ENCODE assay signal across 25 cellular contexts in the genomic region with DNA sequence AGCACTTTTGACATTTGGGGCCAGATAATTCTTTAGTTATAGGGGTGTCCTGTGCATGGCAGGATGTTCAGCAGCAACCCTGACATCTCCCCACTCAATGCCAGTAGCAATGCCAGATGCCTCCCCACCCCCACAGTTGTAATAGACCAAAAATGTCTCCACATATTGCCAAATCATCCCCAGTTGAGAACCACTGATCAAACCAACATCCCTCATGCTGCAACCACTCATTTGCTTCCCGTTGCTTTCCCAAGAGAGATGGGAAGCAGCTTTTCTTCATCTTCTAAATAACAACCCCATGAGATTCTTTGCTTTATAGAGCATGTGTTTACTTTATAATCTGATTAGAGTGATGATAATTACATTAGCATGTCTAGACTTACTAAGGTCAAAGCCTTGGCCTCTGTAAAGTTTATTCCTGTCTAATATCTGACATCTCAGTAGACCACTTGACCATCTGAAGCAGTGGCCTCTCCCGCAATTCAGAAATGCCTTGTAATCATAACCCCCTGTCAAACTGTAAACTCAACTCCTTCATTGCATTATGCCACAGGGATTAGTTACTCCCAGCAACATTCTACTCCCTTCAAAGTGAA. TPM values are rescaled to one million over a fixed set of nuclear protein-coding genes. Genes with fewer than 3 reads are reported as not detected.
DNase-seq lines count a peak whose midpoint lies in the region; ATAC-seq, FAIRE-seq and TF ChIP-seq lines count a peak whose summit lies in the region.
"Had no signal": no experiment of that assay in that cellular context is flagged by ENCODE, and none has a peak within 500 bp of the region (broad histone marks: within the 10 kb centered on the region; RNA-seq: fewer than 3 reads in every experiment).

No MANE protein-coding gene starts in this region.

- no peaks in the 10 kb centered on the region for H3K9me3 Mint-ChIP-seq in endodermal cell
- H3K9me3 Mint-ChIP-seq: GM23338 had no signal

- H3K9ac ChIP-seq in BLaER1 = no peak overlapping the region
- no peak overlapping the region for H3K9ac ChIP-seq in endodermal cell (ENCODE audit: extremely low read depth, low read length, poor library complexity, severe bottlenecking)
- no peak overlapping the region for H3K9ac ChIP-seq in Karpas-422 (ENCODE audit: low read length)
- H3K9ac ChIP-seq: KMS-11 had no signal

- no peaks in the 10 kb centered on the region for H3K36me3 Mint-ChIP-seq in endodermal cell (ENCODE audit: low read depth)

- no peaks in the 10 kb centered on the region for H3K9me2 ChIP-seq in Karpas-422 (replicated peaks; ENCODE audit: insufficient read depth, low read length)

- no peaks in the 10 kb centered on the region for H3K27me3 ChIP-seq in BLaER1
- no peaks in the 10 kb centered on the region for H3K27me3 ChIP-seq in endodermal cell (ENCODE audit: control insufficient read depth, insufficient read depth, low read length, poor library complexity, severe bottlenecking)
- no peaks in the 10 kb centered on the region for H3K27me3 ChIP-seq in Karpas-422 (ENCODE audit: low read length)

- no peak overlapping the region for H3K4me3 ChIP-seq in BLaER1
- no peak overlapping the region for H3K4me3 ChIP-seq in endodermal cell (ENCODE audit: low read length)
- H3K4me3 ChIP-seq in Karpas-422 (ENCODE audit: low read length) = no peak overlapping the region
- H3K4me3 ChIP-seq: A549, GM23338 had no signal

- H4K20me1 ChIP-seq in BLaER1 (no peaks in the 10 kb centered on the region), Karpas-422 (ENCODE audit: insufficient read depth, low read depth, low read length) (no peaks in the 10 kb centered on the region)

- DNase-seq in HTR-8/SVneo (ENCODE audit: insufficient read length, low spot score) (no peak), SK-N-DZ (ENCODE audit: low spot score) (peak; percentile 75), fibroblast of peridontal ligament (ENCODE audit: extremely low read depth) (peak; percentile 9), endodermal cell (no peak), Karpas-422 (no peak), SHP77 treated with DMSO at 0.1 percent for 48 hours (lab: John Stamatoyannopoulos, UW) (no peak)
- DNase-seq: DMS153, GF-D8, NCI-H1092, NCI-H1436 treated with DMSO at 0.1 percent for 48 hours, NCI-H2029, NCI-H345, NCI-H524 treated with DMSO at 0.1 percent for 48 hours, T-helper 1 cell had no signal

- H3K9me3 ChIP-seq in BLaER1 = peaks cover 6% of the 10 kb centered on the region; the same call in 1 of the 2 replicates
- H3K9me3 ChIP-seq in endodermal cell (ENCODE audit: control insufficient read depth, low read length) = no peaks in the 10 kb centered on the region
- no peaks in the 10 kb centered on the region for H3K9me3 ChIP-seq in Karpas-422 (ENCODE audit: low read length)
- H3K9me3 ChIP-seq: A549 had no signal

- no peak overlapping the region for H2AFZ ChIP-seq in Karpas-422 (ENCODE audit: low read length)
- H2AFZ ChIP-seq: GM23338 had no signal

- TF ChIP-seq CTCF in endodermal cell (conservative IDR thresholded peaks at IDR 0.05) = no peak

- 76 to 91% methylated on average over 1 to 2 of the region's 2 CpGs for WGBS in endodermal cell (ENCODE audit: insufficient coverage in 1 of 2, insufficient read length in 1 of 2), 2 experiments

- no peak overlapping the region; the same call in 1 of the 2 replicates for H3K27ac ChIP-seq in BLaER1
- H3K27ac ChIP-seq in endodermal cell (ENCODE audit: low read depth, low read length) = no peak overlapping the region
- H3K27ac ChIP-seq in Karpas-422 (ENCODE audit: low read length) = no peak overlapping the region
- H3K27ac ChIP-seq: A549, C4-2B, KMS-11 had no signal

- H3K36me3 ChIP-seq in BLaER1 (no peaks in the 10 kb centered on the region), endodermal cell (ENCODE audit: control insufficient read depth, insufficient read depth, low read length) (no peaks in the 10 kb centered on the region), Karpas-422 (ENCODE audit: insufficient read depth, low read length) (no peaks in the 10 kb centered on the region)

- H3K4me1 Mint-ChIP-seq in endodermal cell = no peaks in the 10 kb centered on the region

- peak; percentile 72 for FAIRE-seq in HTR-8/SVneo (lab: Jason Lieb, UNC)
- FAIRE-seq: A549, GM19239, HepG2, RCC 7860 had no signal

- H3K4me1 ChIP-seq in BLaER1 (peaks cover 51% of the 10 kb centered on the region), endodermal cell (ENCODE audit: control insufficient read depth, insufficient read depth, low read length) (no peaks in the 10 kb centered on the region), Karpas-422 (ENCODE audit: low read length) (peaks cover 18% of the 10 kb centered on the region)
- H3K4me1 ChIP-seq: A549 had no signal

- H3K27me3 Mint-ChIP-seq in endodermal cell (ENCODE audit: insufficient read depth) = peaks cover 26% of the 10 kb centered on the region

- H3K79me2 ChIP-seq in Karpas-422 (ENCODE audit: low read length) = no peaks in the 10 kb centered on the region

- ATAC-seq in HG03097 (IDR thresholded peaks at IDR 0.05; ENCODE audit: low FRiP score, unreplicated experiment) = no peak
- ATAC-seq: A549, GM23338, HCT116, HepG2, Right ventricle myocardium inferior had no signal

- no peak overlapping the region for H3K4me3 Mint-ChIP-seq in endodermal cell
- H3K4me3 Mint-ChIP-seq: GM23338 had no signal

- no peak overlapping the region for H3K27ac Mint-ChIP-seq in endodermal cell
- H3K27ac Mint-ChIP-seq: GM23338 had no signal

- peak overlapping the region; percentile 69 for H3K4me2 ChIP-seq in BLaER1
- no peak overlapping the region for H3K4me2 ChIP-seq in Karpas-422 (ENCODE audit: low read depth, low read length, poor library complexity, severe bottlenecking)
- H3K4me2 ChIP-seq: A549, GM23338, KMS-11 had no signal

RNA-seq across cellular contexts. Expression of gene C1D, which starts 28.7 kb away (rescaled TPM):
- polyA plus RNA-seq in SK-N-DZ (2014; cell fraction: cytosol; rRNA removed) = 92.9 and 133 TPM in 2 replicates
- polyA plus RNA-seq in SK-N-DZ (2014; cell fraction: nucleus; rRNA removed) = 52.6 and 67.8 TPM in 2 replicates
- total RNA-seq in endodermal cell = 10 to 100 TPM; 20.7 to 25.4 TPM
- polyA plus RNA-seq in endodermal cell (2013, experiment 1 of 2) = 35.9 TPM
- 35.9 TPM for polyA plus RNA-seq in endodermal cell (2013, experiment 2 of 2)
- total RNA-seq in Karpas-422 (2014; rRNA removed; shearing (Covaris generic); ENCODE audit: low replicate concordance) = 53.6 and 86.7 TPM in 2 replicates

Comparison
In these comparisons a context has a peak if more than half of its experiments do, and no peak if none do; other contexts are left out.
1. DNase-seq: peak in SK-N-DZ (single experiment) and fibroblast of peridontal ligament (single experiment); none in HTR-8/SVneo (single experiment), endodermal cell (single experiment), Karpas-422 (single experiment) and SHP77 treated with DMSO at 0.1 percent for 48 hours (single experiment).